ENCODE assay signal across 1 cellular context in the genomic region with DNA sequence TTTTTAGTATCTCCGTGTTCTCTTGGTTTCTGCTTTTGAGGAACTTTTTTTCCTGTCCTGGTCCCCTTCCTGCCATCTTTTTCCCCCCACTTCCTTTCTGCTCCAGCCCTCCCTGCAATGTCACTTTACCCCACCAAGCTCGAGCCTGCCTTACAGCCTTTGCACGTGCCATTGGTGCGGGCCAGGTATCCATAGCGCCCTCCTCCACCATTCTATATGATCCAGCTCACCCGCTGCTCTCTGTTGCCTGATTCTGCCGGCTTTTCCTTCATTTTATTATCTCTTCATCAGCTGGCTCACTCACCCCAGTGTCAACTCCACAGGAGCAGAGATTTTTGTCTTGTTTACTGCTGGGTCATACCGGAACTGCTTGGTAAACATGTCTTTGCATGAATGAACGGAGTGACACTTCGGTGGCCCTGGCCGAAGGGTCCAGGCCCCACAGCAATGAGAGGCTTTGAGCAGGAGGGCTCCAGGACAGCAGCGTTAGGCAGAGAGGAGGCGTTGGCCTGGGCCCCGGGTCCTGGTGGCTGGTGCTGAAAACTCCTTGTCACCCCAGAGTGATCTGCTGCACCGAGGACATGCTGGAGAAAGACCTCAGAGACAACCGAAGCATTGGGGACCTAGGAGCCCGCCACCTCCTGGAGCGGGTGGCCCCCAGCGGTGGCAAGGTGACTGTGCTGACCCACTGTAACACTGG.
TF ChIP-seq lines count a peak whose summit lies in the region.

No MANE protein-coding gene starts in this region.

TF ChIP-seq in HepG2, 621 proteins besides CTCF, POLR2A, EP300 and RAD21 (continued from another document and continues in another):
- TF ChIP-seq, protein P1, sequence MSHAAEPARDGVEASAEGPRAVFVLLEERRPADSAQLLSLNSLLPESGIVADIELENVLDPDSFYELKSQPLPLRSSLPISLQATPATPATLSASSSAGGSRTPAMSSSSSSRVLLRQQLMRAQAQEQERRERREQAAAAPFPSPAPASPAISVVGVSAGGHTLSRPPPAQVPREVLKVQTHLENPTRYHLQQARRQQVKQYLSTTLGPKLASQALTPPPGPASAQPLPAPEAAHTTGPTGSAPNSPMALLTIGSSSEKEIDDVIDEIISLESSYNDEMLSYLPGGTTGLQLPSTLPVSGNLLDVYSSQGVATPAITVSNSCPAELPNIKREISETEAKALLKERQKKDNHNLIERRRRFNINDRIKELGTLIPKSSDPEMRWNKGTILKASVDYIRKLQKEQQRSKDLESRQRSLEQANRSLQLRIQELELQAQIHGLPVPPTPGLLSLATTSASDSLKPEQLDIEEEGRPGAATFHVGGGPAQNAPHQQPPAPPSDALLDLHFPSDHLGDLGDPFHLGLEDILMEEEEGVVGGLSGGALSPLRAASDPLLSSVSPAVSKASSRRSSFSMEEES (CRISPR knock-in tag; IDR thresholded peaks at IDR 0.05) = no peak
- TF ChIP-seq, protein P2, sequence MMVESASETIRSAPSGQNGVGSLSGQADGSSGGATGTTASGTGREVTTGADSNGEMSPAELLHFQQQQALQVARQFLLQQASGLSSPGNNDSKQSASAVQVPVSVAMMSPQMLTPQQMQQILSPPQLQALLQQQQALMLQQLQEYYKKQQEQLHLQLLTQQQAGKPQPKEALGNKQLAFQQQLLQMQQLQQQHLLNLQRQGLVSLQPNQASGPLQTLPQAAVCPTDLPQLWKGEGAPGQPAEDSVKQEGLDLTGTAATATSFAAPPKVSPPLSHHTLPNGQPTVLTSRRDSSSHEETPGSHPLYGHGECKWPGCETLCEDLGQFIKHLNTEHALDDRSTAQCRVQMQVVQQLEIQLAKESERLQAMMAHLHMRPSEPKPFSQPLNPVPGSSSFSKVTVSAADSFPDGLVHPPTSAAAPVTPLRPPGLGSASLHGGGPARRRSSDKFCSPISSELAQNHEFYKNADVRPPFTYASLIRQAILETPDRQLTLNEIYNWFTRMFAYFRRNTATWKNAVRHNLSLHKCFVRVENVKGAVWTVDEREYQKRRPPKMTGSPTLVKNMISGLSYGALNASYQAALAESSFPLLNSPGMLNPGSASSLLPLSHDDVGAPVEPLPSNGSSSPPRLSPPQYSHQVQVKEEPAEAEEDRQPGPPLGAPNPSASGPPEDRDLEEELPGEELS (CRISPR knock-in tag; IDR thresholded peaks at IDR 0.05) = peak; percentile 91
- TF ChIP-seq ZNF205 (CRISPR knock-in tag; IDR thresholded peaks at IDR 0.05) (no peak), HMGXB4 (CRISPR knock-in tag; IDR thresholded peaks at IDR 0.05; ENCODE audit: borderline replicate concordance in 1 of 2, low read depth in 1 of 2) (0 out of 4 replicates have a peak, but pooled peaks of 1 of the 2 experiments have one; percentile 8), ZFX (CRISPR knock-in tag; IDR thresholded peaks at IDR 0.05; ENCODE audit: low read depth) (0 out of 2 replicates have a peak, but pooled peaks have one; percentile 35), PHF5A (CRISPR knock-in tag; IDR thresholded peaks at IDR 0.05; ENCODE audit: low read depth, unreplicated experiment) (no peak), ZNF883 (CRISPR knock-in tag; IDR thresholded peaks at IDR 0.05; ENCODE audit: not compliant biosample characterization) (no peak), PATZ1 (CRISPR knock-in tag; IDR thresholded peaks at IDR 0.05) (0 out of 2 replicates have a peak, but pooled peaks have one; percentile 29), GZF1 (CRISPR knock-in tag; IDR thresholded peaks at IDR 0.05) (no peak), MAFG (CRISPR knock-in tag; IDR thresholded peaks at IDR 0.05) (no peak), ELF1 (CRISPR knock-in tag; IDR thresholded peaks at IDR 0.05) (peak; percentile 62), ZNF3 (CRISPR knock-in tag; IDR thresholded peaks at IDR 0.05) (no peak), PREB (CRISPR knock-in tag; IDR thresholded peaks at IDR 0.05) (no peak), ZBTB33 (CRISPR knock-in tag; IDR thresholded peaks at IDR 0.05) (peak; percentile 58; the same call in 1 of the 2 replicates), EED (CRISPR knock-in tag; IDR thresholded peaks at IDR 0.05) (no peak), NCOA2 (CRISPR knock-in tag; IDR thresholded peaks at IDR 0.05) (no peak), JUND (CRISPR knock-in tag; IDR thresholded peaks at IDR 0.05) (no peak), ZBTB14 (CRISPR knock-in tag; IDR thresholded peaks at IDR 0.05) (no peak), E2F1 (CRISPR knock-in tag; IDR thresholded peaks at IDR 0.05) (no peak), ZNF180 (CRISPR knock-in tag; IDR thresholded peaks at IDR 0.05; ENCODE audit: borderline replicate concordance, low read depth) (no peak), TEAD3 (CRISPR knock-in tag; optimal IDR thresholded peaks at IDR 0.05; ENCODE audit: borderline replicate concordance) (peak; percentile 67), PCBP2 (optimal IDR thresholded peaks at IDR 0.05; ENCODE audit: low read depth, low read length, poor library complexity, severe bottlenecking) (no peak), ZMAT3 (CRISPR knock-in tag; conservative IDR thresholded peaks at IDR 0.05) (no peak), BCL3 (CRISPR knock-in tag; IDR thresholded peaks at IDR 0.05) (no peak), SALL1 (CRISPR knock-in tag; IDR thresholded peaks at IDR 0.05) (peak; percentile 46; the same call in 1 of the 2 replicates), CREB1 (IDR thresholded peaks at IDR 0.05) (no peak), CREB1 (CRISPR knock-in tag; IDR thresholded peaks at IDR 0.05) (peak; percentile 61; the same call in 1 of the 2 replicates), MZF1 (CRISPR knock-in tag; IDR thresholded peaks at IDR 0.05; ENCODE audit: borderline replicate concordance) (no peak), ERF (CRISPR knock-in tag; IDR thresholded peaks at IDR 0.05) (0 out of 2 replicates have a peak, but pooled peaks have one; percentile 19), ZKSCAN1 (IDR thresholded peaks at IDR 0.05; ENCODE audit: low read length) (no peak), EEA1 (CRISPR knock-in tag; IDR thresholded peaks at IDR 0.05; ENCODE audit: borderline replicate concordance) (no peak)
- TF ChIP-seq, protein P3, sequence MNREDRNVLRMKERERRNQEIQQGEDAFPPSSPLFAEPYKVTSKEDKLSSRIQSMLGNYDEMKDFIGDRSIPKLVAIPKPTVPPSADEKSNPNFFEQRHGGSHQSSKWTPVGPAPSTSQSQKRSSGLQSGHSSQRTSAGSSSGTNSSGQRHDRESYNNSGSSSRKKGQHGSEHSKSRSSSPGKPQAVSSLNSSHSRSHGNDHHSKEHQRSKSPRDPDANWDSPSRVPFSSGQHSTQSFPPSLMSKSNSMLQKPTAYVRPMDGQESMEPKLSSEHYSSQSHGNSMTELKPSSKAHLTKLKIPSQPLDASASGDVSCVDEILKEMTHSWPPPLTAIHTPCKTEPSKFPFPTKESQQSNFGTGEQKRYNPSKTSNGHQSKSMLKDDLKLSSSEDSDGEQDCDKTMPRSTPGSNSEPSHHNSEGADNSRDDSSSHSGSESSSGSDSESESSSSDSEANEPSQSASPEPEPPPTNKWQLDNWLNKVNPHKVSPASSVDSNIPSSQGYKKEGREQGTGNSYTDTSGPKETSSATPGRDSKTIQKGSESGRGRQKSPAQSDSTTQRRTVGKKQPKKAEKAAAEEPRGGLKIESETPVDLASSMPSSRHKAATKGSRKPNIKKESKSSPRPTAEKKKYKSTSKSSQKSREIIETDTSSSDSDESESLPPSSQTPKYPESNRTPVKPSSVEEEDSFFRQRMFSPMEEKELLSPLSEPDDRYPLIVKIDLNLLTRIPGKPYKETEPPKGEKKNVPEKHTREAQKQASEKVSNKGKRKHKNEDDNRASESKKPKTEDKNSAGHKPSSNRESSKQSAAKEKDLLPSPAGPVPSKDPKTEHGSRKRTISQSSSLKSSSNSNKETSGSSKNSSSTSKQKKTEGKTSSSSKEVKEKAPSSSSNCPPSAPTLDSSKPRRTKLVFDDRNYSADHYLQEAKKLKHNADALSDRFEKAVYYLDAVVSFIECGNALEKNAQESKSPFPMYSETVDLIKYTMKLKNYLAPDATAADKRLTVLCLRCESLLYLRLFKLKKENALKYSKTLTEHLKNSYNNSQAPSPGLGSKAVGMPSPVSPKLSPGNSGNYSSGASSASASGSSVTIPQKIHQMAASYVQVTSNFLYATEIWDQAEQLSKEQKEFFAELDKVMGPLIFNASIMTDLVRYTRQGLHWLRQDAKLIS (CRISPR knock-in tag; IDR thresholded peaks at IDR 0.05) = no peak
- TF ChIP-seq, protein P4, sequence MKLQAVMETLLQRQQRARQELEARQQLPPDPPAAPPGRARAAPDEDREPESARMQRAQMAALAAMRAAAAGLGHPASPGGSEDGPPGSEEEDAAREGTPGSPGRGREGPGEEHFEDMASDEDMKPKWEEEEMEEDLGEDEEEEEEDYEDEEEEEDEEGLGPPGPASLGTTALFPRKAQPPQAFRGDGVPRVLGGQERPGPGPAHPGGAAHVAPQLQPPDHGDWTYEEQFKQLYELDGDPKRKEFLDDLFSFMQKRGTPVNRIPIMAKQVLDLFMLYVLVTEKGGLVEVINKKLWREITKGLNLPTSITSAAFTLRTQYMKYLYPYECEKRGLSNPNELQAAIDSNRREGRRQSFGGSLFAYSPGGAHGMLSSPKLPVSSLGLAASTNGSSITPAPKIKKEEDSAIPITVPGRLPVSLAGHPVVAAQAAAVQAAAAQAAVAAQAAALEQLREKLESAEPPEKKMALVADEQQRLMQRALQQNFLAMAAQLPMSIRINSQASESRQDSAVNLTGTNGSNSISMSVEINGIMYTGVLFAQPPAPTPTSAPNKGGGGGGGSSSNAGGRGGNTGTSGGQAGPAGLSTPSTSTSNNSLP (IDR thresholded peaks at IDR 0.05; ENCODE audit: low read depth, low read length) = no peak
